Comparison of ENCODE assay signal across 8 cellular contexts in genomic region chr10:100997364-100998182, GRCh38. TPM values are rescaled to one million over a fixed set of nuclear protein-coding genes. Genes with fewer than 3 reads are reported as not detected.
DNase-seq lines count a peak whose midpoint lies in the region; ATAC-seq and TF ChIP-seq lines count a peak whose summit lies in the region.

No MANE protein-coding gene starts in this region.

- H3K9me3 ChIP-seq in KOPT-K1 (ENCODE audit: insufficient read depth, low read length, poor library complexity, severe bottlenecking) (no peaks in the 10 kb centered on the region), upper lobe of right lung (no peaks in the 10 kb centered on the region)

- H3K36me3 ChIP-seq in KOPT-K1 (ENCODE audit: insufficient read depth, low read length) (peaks cover 25% of the 10 kb centered on the region), upper lobe of right lung (peaks cover 12% of the 10 kb centered on the region)

- peak; percentile 93 for TF ChIP-seq CTCF in upper lobe of right lung (IDR thresholded peaks at IDR 0.05)

- intact Hi-C loops in cardiac septum (cut with DNase I), result loop anchor here (2.0 to 5.0 kb wide), 2 partner anchors 33 to 65 kb away; partner anchors contain the start of genes KAZALD1, PDZD7 and SFXN3
- intact Hi-C loops in upper lobe of right lung (cut with DNase I), result no loop called here

- ATAC-seq in upper lobe of right lung, result peak; percentile 71

- H3K27ac ChIP-seq in KOPT-K1 (ENCODE audit: low read depth, low read length, poor library complexity, severe bottlenecking) (peak overlapping the region; percentile 70), upper lobe of right lung (peak overlapping the region; percentile 99)

- peaks cover 43% of the 10 kb centered on the region for H3K4me1 ChIP-seq in upper lobe of right lung

- no peaks in the 10 kb centered on the region for H3K27me3 ChIP-seq in upper lobe of right lung

- DNase-seq in C1 segment of cervical spinal cord (lab: John Stamatoyannopoulos, UW), result peak in 11 of 14 donors; percentile 65 to 91 (median 81)
- DNase-seq in GM19238 (ENCODE audit: insufficient read length, low spot score), result peak; percentile 80
- DNase-seq in SKM-1 treated with dmso at 0.1 percent for 144 hours (lab: John Stamatoyannopoulos, UW; ENCODE audit: unreplicated experiment), result peak; percentile 49
- peak; percentile 18 for DNase-seq in activated naive CD8-positive, alpha-beta T cell treated with anti-CD3 and anti-CD28 coated beads, Interleukin-2, amount 50 U/mL, for 16 hours (ENCODE audit: low read depth, low spot score)
- DNase-seq in cardiac septum (ENCODE audit: low spot score), result peak; percentile 92
- peak; percentile 74 for DNase-seq in pons (ENCODE audit: low spot score)
- DNase-seq in upper lobe of right lung, result peak; percentile 94

- peak overlapping the region; percentile 92 for H3K4me3 ChIP-seq in upper lobe of right lung

RNA-seq across cellular contexts. Expression of gene LZTS2, which starts 2.0 kb away (rescaled TPM):
- total RNA-seq in cardiac septum (47.2 TPM), upper lobe of right lung (50.0 TPM)

RNA-seq across cellular contexts. Expression of gene TWNK, which starts 10.2 kb away (rescaled TPM):
- total RNA-seq in cardiac septum (5.2 TPM), upper lobe of right lung (6.5 TPM)

RNA-seq across cellular contexts. Expression of gene MRPL43, which starts 10.3 kb away (rescaled TPM):
- total RNA-seq in cardiac septum (51.7 TPM), upper lobe of right lung (60.5 TPM)

RNA-seq across cellular contexts. Expression of gene SEMA4G, which starts 28.3 kb away (rescaled TPM):
- total RNA-seq in cardiac septum, result 1.0 TPM
- total RNA-seq in upper lobe of right lung, result 6.7 TPM

RNA-seq across cellular contexts. Expression of gene PDZD7, which starts 33.4 kb away (rescaled TPM):
- total RNA-seq in cardiac septum (0.40 TPM), upper lobe of right lung (1.6 TPM)

Comparison
In these comparisons a context has a peak if more than half of its experiments do, and no peak if none do; other contexts are left out.
1. Peak in every context shown above with its lines: DNase-seq, ATAC-seq, H3K4me3 ChIP-seq and H3K27ac ChIP-seq.
2. DNase-seq: peak in every context shown above with its lines; median percentile 94 in upper lobe of right lung; 92 in cardiac septum; 81 in C1 segment of cervical spinal cord; 80 in GM19238; 74 in pons; 49 in SKM-1 treated with dmso at 0.1 percent for 144 hours; 18 in activated naive CD8-positive, alpha-beta T cell treated with anti-CD3 and anti-CD28 coated beads, Interleukin-2, amount 50 U/mL, for 16 hours.